Comparison of ENCODE assay signal across 1 cellular context in genomic region chr5:33474931-33475499, GRCh38.
TF ChIP-seq lines count a peak whose summit lies in the region.

No MANE protein-coding gene starts in this region.

TF ChIP-seq in K562, 482 proteins besides CTCF, POLR2A, EP300 and RAD21 (continued from another document and continues in another):
- TF ChIP-seq CREBBP (IDR thresholded peaks at IDR 0.05; ENCODE audit: low read depth, low read length), result no peak
- peak in 1 of 2 experiments; percentile 26; a peak in 1 of 4 replicates for TF ChIP-seq HDAC1 (IDR thresholded peaks at IDR 0.05)
- TF ChIP-seq SAFB2 (IDR thresholded peaks at IDR 0.05; ENCODE audit: borderline replicate concordance, low read depth, low read length, severe bottlenecking), result no peak
- TF ChIP-seq NBN (IDR thresholded peaks at IDR 0.05; ENCODE audit: low read depth), result peak; percentile 57; the same call in 1 of the 2 replicates
- TF ChIP-seq BRD4 (IDR thresholded peaks at IDR 0.05), result no peak
- TF ChIP-seq SRSF3 (IDR thresholded peaks at IDR 0.05; ENCODE audit: insufficient read depth, low read length), result no peak
- TF ChIP-seq ARNT (IDR thresholded peaks at IDR 0.05), result peak in 1 of 2 experiments; percentile 48; a peak in 2 of 4 replicates
- TF ChIP-seq TRIM24 (IDR thresholded peaks at IDR 0.05), result peak; percentile 73 to 88
- no peak for TF ChIP-seq ATF7 (IDR thresholded peaks at IDR 0.05)
- TF ChIP-seq POLR2G (IDR thresholded peaks at IDR 0.05; ENCODE audit: low read depth, low read length), result no peak
- no peak for TF ChIP-seq ZFP1 (CRISPR knock-in tag; IDR thresholded peaks at IDR 0.05)
- no peak for TF ChIP-seq TBP (optimal IDR thresholded peaks at IDR 0.05; ENCODE audit: low read depth, low read length)
- no peak for TF ChIP-seq ZNF57 (CRISPR knock-in tag; IDR thresholded peaks at IDR 0.05)
- TF ChIP-seq SMARCA4 (IDR thresholded peaks at IDR 0.05), result peak; percentile 86
- TF ChIP-seq ZFP91 (CRISPR knock-in tag; IDR thresholded peaks at IDR 0.05), result no peak
- TF ChIP-seq ZNF282 (CRISPR knock-in tag; IDR thresholded peaks at IDR 0.05), result no peak
- TF ChIP-seq MEF2A (IDR thresholded peaks at IDR 0.05; ENCODE audit: control insufficient read depth, low read depth, low read length), result no peak
- TF ChIP-seq GATAD2B (IDR thresholded peaks at IDR 0.05; ENCODE audit: borderline replicate concordance), result peak; percentile 84
- no peak for TF ChIP-seq SIX5 (IDR thresholded peaks at IDR 0.05; ENCODE audit: borderline replicate concordance in 1 of 2, insufficient read depth in 1 of 2, low read depth in 1 of 2, low read length in 2 of 2)
- no peak for TF ChIP-seq THRAP3 (IDR thresholded peaks at IDR 0.05; ENCODE audit: borderline replicate concordance)
- TF ChIP-seq SETDB1 (IDR thresholded peaks at IDR 0.05; ENCODE audit: low read length), result no peak
- TF ChIP-seq ZNF277 (CRISPR knock-in tag; IDR thresholded peaks at IDR 0.05; ENCODE audit: borderline replicate concordance), result no peak
- no peak for TF ChIP-seq ZNF124 (CRISPR knock-in tag; IDR thresholded peaks at IDR 0.05)
- no peak for TF ChIP-seq THRA (IDR thresholded peaks at IDR 0.05)
- no peak for TF ChIP-seq ZBTB2 (IDR thresholded peaks at IDR 0.05)
- no peak for TF ChIP-seq ZNF408 (CRISPR knock-in tag; IDR thresholded peaks at IDR 0.05; ENCODE audit: low read depth)
- TF ChIP-seq HMBOX1 (IDR thresholded peaks at IDR 0.05), result no peak
- peak; percentile 65; the same call in 1 of the 2 replicates for TF ChIP-seq SMARCC2 (IDR thresholded peaks at IDR 0.05; ENCODE audit: low read depth)
- TF ChIP-seq RHOXF2B (CRISPR knock-in tag; conservative IDR thresholded peaks at IDR 0.05), result no peak
- no peak for TF ChIP-seq ZNF740 (CRISPR knock-in tag; IDR thresholded peaks at IDR 0.05)
- no peak for TF ChIP-seq ZNF740 (tag; IDR thresholded peaks at IDR 0.05)
- TF ChIP-seq RNF219 (CRISPR knock-in tag; IDR thresholded peaks at IDR 0.05), result no peak
- no peak for TF ChIP-seq ZNF551 (CRISPR knock-in tag; IDR thresholded peaks at IDR 0.05)
- TF ChIP-seq RBM14 (IDR thresholded peaks at IDR 0.05; ENCODE audit: borderline replicate concordance, insufficient read depth, low read depth, low read length), result no peak
- no peak for TF ChIP-seq PURB (CRISPR knock-in tag; IDR thresholded peaks at IDR 0.05; ENCODE audit: low read depth)
- no peak for TF ChIP-seq ZNF217 (CRISPR knock-in tag; IDR thresholded peaks at IDR 0.05)
- TF ChIP-seq NONO (IDR thresholded peaks at IDR 0.05; ENCODE audit: low read depth in 2 of 2, low read length in 1 of 2), result no peak; a peak in 1 of 4 replicates
- TF ChIP-seq ZNF184 (CRISPR knock-in tag; IDR thresholded peaks at IDR 0.05), result no peak
- no peak for TF ChIP-seq ZNF354B (CRISPR knock-in tag; IDR thresholded peaks at IDR 0.05)
- TF ChIP-seq ZKSCAN1 (IDR thresholded peaks at IDR 0.05; ENCODE audit: low read depth, low read length), result no peak
- TF ChIP-seq ZNF778 (CRISPR knock-in tag; IDR thresholded peaks at IDR 0.05), result no peak
- no peak for TF ChIP-seq REST (CRISPR knock-in tag; IDR thresholded peaks at IDR 0.05; ENCODE audit: low read depth)
- no peak for TF ChIP-seq MBD1 (CRISPR knock-in tag; IDR thresholded peaks at IDR 0.05)
- peak; percentile 43 for TF ChIP-seq RFX1 (IDR thresholded peaks at IDR 0.05)
- TF ChIP-seq MIER1 (IDR thresholded peaks at IDR 0.05; ENCODE audit: low read depth), result no peak
- no peak for TF ChIP-seq TCF7L2 (IDR thresholded peaks at IDR 0.05; ENCODE audit: low read depth, low read length)
- no peak for TF ChIP-seq GTF2B (IDR thresholded peaks at IDR 0.05; ENCODE audit: extremely low read depth, insufficient read length)
- no peak for TF ChIP-seq CEBPG (CRISPR knock-in tag; IDR thresholded peaks at IDR 0.05)
- no peak for TF ChIP-seq CEBPG (tag; conservative IDR thresholded peaks at IDR 0.05 in 1 of 2, IDR thresholded peaks at IDR 0.05 in 1 of 2)
- TF ChIP-seq ASH1L (IDR thresholded peaks at IDR 0.05; ENCODE audit: borderline replicate concordance, low read depth, partially characterized antibody), result no peak
- TF ChIP-seq GMEB1 (CRISPR knock-in tag; IDR thresholded peaks at IDR 0.05), result no peak
- no peak for TF ChIP-seq GABPB2 (CRISPR knock-in tag; conservative IDR thresholded peaks at IDR 0.05)
- TF ChIP-seq ZC3H4 (CRISPR knock-in tag; IDR thresholded peaks at IDR 0.05; ENCODE audit: borderline replicate concordance), result no peak
